Comparison of ENCODE assay signal across 21 cellular contexts in the genomic region with DNA sequence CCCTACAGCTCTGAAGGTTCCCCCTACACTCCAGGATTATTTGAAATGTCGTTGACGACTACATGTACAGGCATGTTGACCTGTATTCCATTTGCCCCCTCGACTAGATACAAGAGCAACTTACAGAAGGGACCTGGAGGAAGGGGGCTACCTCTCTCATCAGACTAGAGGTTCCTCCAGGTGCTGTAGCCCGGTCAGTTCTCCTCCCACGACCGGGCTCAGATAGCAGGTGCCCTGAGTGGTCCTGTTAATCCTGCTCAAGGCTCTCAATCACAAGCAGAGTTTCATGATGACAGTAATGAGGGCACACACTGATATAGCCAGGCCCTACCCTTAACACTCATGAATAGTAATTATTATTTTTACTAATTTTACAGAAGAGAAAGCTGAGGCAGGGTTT. TPM values are rescaled to one million over a fixed set of nuclear protein-coding genes. Genes with fewer than 3 reads are reported as not detected.
"Had no signal": no experiment of that assay in that cellular context is flagged by ENCODE, and none has a peak within 500 bp of the region (broad histone marks: within the 10 kb centered on the region; RNA-seq: fewer than 3 reads in every experiment).

No MANE protein-coding gene starts in this region.

- H3K27me3 ChIP-seq: adrenal gland, breast epithelium, gastrocnemius medialis, heart left ventricle, neutrophil, pancreas, transverse colon had no signal

- H3K9me3 Mint-ChIP-seq: T-helper 1 cell treated with Interleukin-12 subunit alpha and Interleukin-12 subunit beta and Interleukin-4 antibody, amounts not matched to agents 30 μg/mL and 1 μg/mL, for 36 hours had no signal

- H3K4me1 ChIP-seq: adrenal gland, breast epithelium, gastrocnemius medialis, heart left ventricle, left ventricle myocardium inferior, pancreas had no signal

- H3K9me3 ChIP-seq: adrenal gland, breast epithelium, gastrocnemius medialis, heart left ventricle, left ventricle myocardium inferior, neutrophil, pancreas, transverse colon had no signal

- ATAC-seq: activated CD8-positive, alpha-beta T cell treated with anti-CD3 and anti-CD28 coated beads, Interleukin-2, amount 10 ng/mL, durations not matched to agents 7 days and 5 days; gastrocnemius medialis; pancreas had no signal

- DNase-seq: activated CD8-positive, alpha-beta memory T cell treated with anti-CD3 and anti-CD28 coated beads, Interleukin-2, amount 50 U/mL, for 48 hours; activated CD8-positive, alpha-beta T cell treated with anti-CD3 and anti-CD28 coated beads, Interleukin-2, amount 10 ng/mL, durations not matched to agents 7 days and 5 days; activated effector memory CD4-positive, alpha-beta T cell treated with anti-CD3 and anti-CD28 coated beads, Interleukin-2, amount 50 U/mL, for 16 hours; activated naive CD4-positive, alpha-beta T cell treated with anti-CD3 and anti-CD28 coated beads, Interleukin-2, amount 50 U/mL, for 16 hours; activated T-cell treated with anti-CD3 and anti-CD28 coated beads, Interleukin-2, amount 50 U/mL, for 48 hours; gastrocnemius medialis; heart left ventricle; kidney glomerular epithelial cell; left ventricle myocardium inferior; mammary epithelial cell; pancreas; stimulated activated naive CD4-positive, alpha-beta T cell; transverse colon had no signal

- H3K4me3 Mint-ChIP-seq: activated CD8-positive, alpha-beta T cell treated with anti-CD3 and anti-CD28 coated beads, Interleukin-2, amount 10 ng/mL, durations not matched to agents 7 days and 5 days; T-helper 1 cell treated with Interleukin-12 subunit alpha and Interleukin-12 subunit beta and Interleukin-4 antibody, amounts not matched to agents 30 μg/mL and 1 μg/mL, for 36 hours had no signal

- H3K4me3 ChIP-seq: adrenal gland, breast epithelium, coronary artery, gastrocnemius medialis, heart left ventricle, left ventricle myocardium inferior, pancreas, transverse colon had no signal

- H3K27ac ChIP-seq: adrenal gland, breast epithelium, coronary artery, gastrocnemius medialis, heart left ventricle, left ventricle myocardium inferior, neutrophil, VCaP had no signal

- H3K36me3 ChIP-seq: adrenal gland, breast epithelium, gastrocnemius medialis, heart left ventricle, left ventricle myocardium inferior had no signal

- H3K27ac Mint-ChIP-seq: activated CD8-positive, alpha-beta T cell treated with anti-CD3 and anti-CD28 coated beads, Interleukin-2, amount 10 ng/mL, durations not matched to agents 7 days and 5 days; T-helper 1 cell treated with Interleukin-12 subunit alpha and Interleukin-12 subunit beta and Interleukin-4 antibody, amounts not matched to agents 30 μg/mL and 1 μg/mL, for 36 hours had no signal

- FAIRE-seq: astrocyte, pancreas had no signal

RNA-seq across cellular contexts. Expression of a gene that starts 36.5 kb away (rescaled TPM):
- total RNA-seq: myocyte had no signal
